ENCODE assay signal across 9 cellular contexts in genomic region chr6:46221221-46221793, GRCh38. TPM values are rescaled to one million over a fixed set of nuclear protein-coding genes. Genes with fewer than 3 reads are reported as not detected.
A peak's percentile ranks its signal among the peaks of the same experiment; 100 is the strongest.
DNase-seq lines count a peak whose midpoint lies in the region; ATAC-seq and TF ChIP-seq lines count a peak whose summit lies in the region.
"Had no signal": no experiment of that assay in that cellular context is flagged by ENCODE, and none has a peak within 500 bp of the region (broad histone marks: within the 10 kb centered on the region; RNA-seq: fewer than 3 reads in every experiment).

No MANE protein-coding gene starts in this region.

- H3K36me3 ChIP-seq in heart right ventricle (peaks cover 0 to 17% (median 0%) of the 10 kb centered on the region in 9 donors), gastrocnemius medialis (no peaks in the 10 kb centered on the region)

- H3K9me3 ChIP-seq in heart right ventricle (peaks cover 0 to 5% (median 0%) of the 10 kb centered on the region in 11 donors), gastrocnemius medialis (no peaks in the 10 kb centered on the region)

- H3K4me3 ChIP-seq in heart right ventricle = no peak overlapping the region
- no peak overlapping the region for H3K4me3 ChIP-seq in gastrocnemius medialis
- H3K4me3 ChIP-seq: skin epidermis had no signal

- intact Hi-C loops in heart right ventricle (cut with DNase I) = loop anchor here in 9 of 10 donors (1.0 to 10.0 kb wide), 11 partner anchors 129 to 413 kb away; partner anchors contain the start of gene RCAN2 (in 4 of the 9)
- intact Hi-C loops in gastrocnemius medialis (cut with DNase I; ENCODE audit: low total_unique reads) = loop anchor here (1.0 to 5.0 kb wide), 5 partner anchors 129 to 561 kb away; partner anchors contain the start of gene RCAN2

- CTCF ChIA-PET in WTC11 (lab: Charles Lee) = interaction anchor here (0.7 to 4.0 kb wide), 17 partner anchors 18 to 634 kb away, joined by 3 to 42 read pairs (median 4); partner anchors contain the start of genes CYP39A1, ENPP5, RCAN2 and SLC25A27

- TF ChIP-seq POLR2A in gastrocnemius medialis (IDR thresholded peaks at IDR 0.05) = no peak

- 50 to 56% methylated on average over 4 of the region's 4 CpGs for WGBS in heart right ventricle, 2 donors

- H3K36me3 Mint-ChIP-seq in WTC11 = no peaks in the 10 kb centered on the region

- POLR2A ChIA-PET in WTC11 (lab: Charles Lee) = interaction anchor here (1.5 kb wide), 1 partner anchor 191 kb away, joined by 4 read pairs; no protein-coding TSS in a partner anchor

- H3K4me1 ChIP-seq in heart right ventricle = peaks cover 0 to 39% (median 11%) of the 10 kb centered on the region in 9 donors
- peaks cover 5 to 21% of the 10 kb centered on the region in 2 donors for H3K4me1 ChIP-seq in gastrocnemius medialis

- peak; percentile 61 for ATAC-seq in GM18907 (IDR thresholded peaks at IDR 0.05; ENCODE audit: unreplicated experiment)
- peak; percentile 58 for ATAC-seq in HG03025 (IDR thresholded peaks at IDR 0.05; ENCODE audit: low FRiP score, unreplicated experiment)
- peak; percentile 81 for ATAC-seq in WTC11
- ATAC-seq in heart right ventricle = peak in 7 of 8 donors; percentile 60 to 81 (median 70)
- peak; percentile 50 to 61 for ATAC-seq in gastrocnemius medialis

- DNase-seq in CMK (ENCODE audit: low read depth) (peak; percentile 5), NCI-H2029 treated with DMSO at 0.1 percent for 48 hours (lab: John Stamatoyannopoulos, UW) (peak; percentile 41), WTC11 (ENCODE audit: low spot score) (no peak), heart right ventricle (no peak), gastrocnemius medialis (no peak)
- no peak for DNase-seq in stimulated activated CD4-positive, alpha-beta T cell treated with anti-CD3 and anti-CD28 coated beads, Interleukin-4, amount 100 ng/mL, for 24 hours

- H3K4me1 Mint-ChIP-seq in WTC11 = peaks cover 8% of the 10 kb centered on the region

- H3K9me3 Mint-ChIP-seq in WTC11 = 0 out of 2 replicates have a peak, but pooled peaks cover 6% of the 10 kb centered on the region

- peaks cover 11% of the 10 kb centered on the region for H3K27me3 Mint-ChIP-seq in WTC11 (ENCODE audit: low read depth)

- H3K27ac ChIP-seq in heart right ventricle (no peak overlapping the region), gastrocnemius medialis (no peak overlapping the region)

- H3K27me3 ChIP-seq in heart right ventricle (no peaks in the 10 kb centered on the region), gastrocnemius medialis (no peaks in the 10 kb centered on the region)

- no peak overlapping the region for H3K4me3 Mint-ChIP-seq in WTC11

- no peak overlapping the region for H3K27ac Mint-ChIP-seq in WTC11

- in situ Hi-C loops in gastrocnemius medialis (cut with MboI; ENCODE audit: low sequenced_read_pairs in 4 of 4) = loop anchor here (5.0 to 25.0 kb wide), 4 partner anchors 186 to 416 kb away; no protein-coding TSS in a partner anchor

- peak; percentile 36; the same call in 1 of the 2 replicates for TF ChIP-seq CTCF in WTC11 (IDR thresholded peaks at IDR 0.05)
- TF ChIP-seq CTCF in heart right ventricle (IDR thresholded peaks at IDR 0.05) = peak; percentile 60 to 91 (median 83)
- TF ChIP-seq CTCF in gastrocnemius medialis (IDR thresholded peaks at IDR 0.05 in 4 of 5, conservative IDR thresholded peaks at IDR 0.05 in 1 of 5) = peak; percentile 62 to 90 (median 84)

TF ChIP-seq in WTC11, 78 proteins besides CTCF, POLR2A, EP300 and RAD21:
- TF ChIP-seq MLX (CRISPR knock-in tag; IDR thresholded peaks at IDR 0.05) (no peak), ZNF425 (CRISPR knock-in tag; conservative IDR thresholded peaks at IDR 0.05) (no peak), OVOL2 (CRISPR knock-in tag; IDR thresholded peaks at IDR 0.05; ENCODE audit: borderline replicate concordance) (no peak), CREB1 (CRISPR knock-in tag; IDR thresholded peaks at IDR 0.05) (no peak), CREM (CRISPR knock-in tag; IDR thresholded peaks at IDR 0.05) (no peak), E2F5 (CRISPR knock-in tag; IDR thresholded peaks at IDR 0.05) (no peak), ATF1 (CRISPR knock-in tag; IDR thresholded peaks at IDR 0.05) (no peak), ZNF232 (CRISPR knock-in tag; IDR thresholded peaks at IDR 0.05) (no peak)
- TF ChIP-seq, protein P1, sequence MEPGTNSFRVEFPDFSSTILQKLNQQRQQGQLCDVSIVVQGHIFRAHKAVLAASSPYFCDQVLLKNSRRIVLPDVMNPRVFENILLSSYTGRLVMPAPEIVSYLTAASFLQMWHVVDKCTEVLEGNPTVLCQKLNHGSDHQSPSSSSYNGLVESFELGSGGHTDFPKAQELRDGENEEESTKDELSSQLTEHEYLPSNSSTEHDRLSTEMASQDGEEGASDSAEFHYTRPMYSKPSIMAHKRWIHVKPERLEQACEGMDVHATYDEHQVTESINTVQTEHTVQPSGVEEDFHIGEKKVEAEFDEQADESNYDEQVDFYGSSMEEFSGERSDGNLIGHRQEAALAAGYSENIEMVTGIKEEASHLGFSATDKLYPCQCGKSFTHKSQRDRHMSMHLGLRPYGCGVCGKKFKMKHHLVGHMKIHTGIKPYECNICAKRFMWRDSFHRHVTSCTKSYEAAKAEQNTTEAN (CRISPR knock-in tag; IDR thresholded peaks at IDR 0.05) = no peak

RNA-seq across cellular contexts. Expression of gene ENPP5, which starts 50.5 kb away (rescaled TPM):
- 9.1 to 10.8 TPM (median 9.3 TPM) in 3 replicates for total RNA-seq in WTC11 (2021)
- 1 to 10 TPM; 3.0 to 6.0 (median 4.6) TPM for total RNA-seq in heart right ventricle
- polyA plus RNA-seq in heart right ventricle = 1 to 10 TPM; 1.8 to 3.4 TPM
- 10 to 100 TPM in 3 of 4 donors, 1 to 10 TPM in 1; 9.9 to 28.3 (median 19.2) TPM for total RNA-seq in gastrocnemius medialis

Comparison
In these comparisons a context has a peak if more than half of its experiments do, and no peak if none do; other contexts are left out.
1. DNase-seq: peak in CMK (single experiment) and NCI-H2029 treated with DMSO at 0.1 percent for 48 hours (single experiment); none in WTC11 (single experiment), heart right ventricle (0 of 2), gastrocnemius medialis (0 of 2) and stimulated activated CD4-positive, alpha-beta T cell treated with anti-CD3 and anti-CD28 coated beads, Interleukin-4, amount 100 ng/mL, for 24 hours (single experiment).
2. Peak in every context shown above with its lines, with median percentiles within 50 percentile points of each other: ATAC-seq and CTCF ChIP-seq.